In the genomic region with DNA sequence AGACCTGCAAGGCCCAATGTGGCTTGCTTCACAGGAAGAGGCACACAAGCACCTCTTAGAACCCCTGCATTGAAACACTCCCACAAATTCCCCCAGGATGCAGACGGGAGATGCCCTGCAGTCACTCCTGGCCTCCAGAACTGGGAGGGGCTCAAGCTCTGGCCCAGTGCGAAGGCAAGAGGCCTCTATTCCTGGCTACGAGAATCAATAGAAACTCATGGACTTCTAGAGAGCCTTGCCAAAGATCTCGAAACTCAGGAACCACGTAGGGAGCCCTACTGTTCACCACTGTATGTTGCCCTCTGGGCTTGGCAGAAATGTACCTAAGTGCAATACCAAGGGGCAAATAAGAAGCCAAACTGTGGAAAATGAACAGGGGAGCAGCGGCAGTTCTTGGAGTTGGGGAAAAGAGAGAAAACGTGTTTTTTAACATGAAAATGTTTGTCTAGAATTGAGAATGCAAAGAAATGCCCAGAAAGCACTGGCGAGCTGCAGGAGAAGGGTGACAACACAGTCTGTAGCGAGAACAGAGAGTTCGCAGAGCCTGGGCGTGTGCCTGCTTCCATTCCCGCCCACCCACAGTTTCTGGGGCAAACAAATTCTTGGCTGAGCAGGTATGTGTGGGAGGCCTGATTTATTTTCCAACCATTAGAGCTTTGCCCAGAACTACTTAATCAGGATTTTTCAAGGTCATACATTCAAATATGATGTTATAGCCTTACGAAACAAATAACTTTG, we compare ENCODE assay signal across 9 cellular contexts.
DNase-seq lines count a peak whose midpoint lies in the region; ATAC-seq, FAIRE-seq and TF ChIP-seq lines count a peak whose summit lies in the region.
"Had no signal": no experiment of that assay in that cellular context is flagged by ENCODE, and none has a peak within 500 bp of the region (broad histone marks: within the 10 kb centered on the region; RNA-seq: fewer than 3 reads in every experiment).

No MANE protein-coding gene starts in this region.

- no peaks in the 10 kb centered on the region for H3K36me3 ChIP-seq in bronchial epithelial cell (ENCODE audit: control insufficient read depth, insufficient read depth, low read length)
- peaks cover 11 to 55% of the 10 kb centered on the region in 2 experiments for H3K36me3 ChIP-seq in mesenchymal stem cell (ENCODE audit: control insufficient read depth in 1 of 2, insufficient read depth in 2 of 2, low read depth in 1 of 2, low read length in 2 of 2)
- H3K36me3 ChIP-seq in thoracic aorta = peaks cover 7% of the 10 kb centered on the region
- H3K36me3 ChIP-seq in MG63 = no peaks in the 10 kb centered on the region

- H3K27ac ChIP-seq in mesenchymal stem cell (ENCODE audit: low read length, poor library complexity, severe bottlenecking) (no peak overlapping the region), thoracic aorta (peak overlapping the region; percentile 65 to 73)

- peak overlapping the region; percentile 71 for H3K9ac ChIP-seq in mesenchymal stem cell (ENCODE audit: low read length)

- H3K4me2 ChIP-seq in mesenchymal stem cell (ENCODE audit: low read length, poor library complexity, severe bottlenecking) = no peak overlapping the region

- intact Hi-C loops in activated CD8-positive, alpha-beta T cell treated with anti-CD3 and anti-CD28 coated beads for 36 hours (cut with micrococcal nuclease) = loop anchor here (5.0 kb wide), 1 partner anchor 38 kb away; no protein-coding TSS in a partner anchor

- H2BK12ac ChIP-seq in mesenchymal stem cell (ENCODE audit: low read length in 2 of 2) = peak overlapping the region in 1 of 2 experiments; percentile 23

- no peak overlapping the region for H2AFZ ChIP-seq in mesenchymal stem cell (ENCODE audit: low read depth, low read length)

- no peak for DNase-seq in activated CD8-positive, alpha-beta T cell treated with anti-CD3 and anti-CD28 coated beads for 36 hours
- DNase-seq in activated CD8-positive, alpha-beta T cell treated with anti-CD3 and anti-CD28 coated beads, Interleukin-2, amount 10 ng/mL, durations not matched to agents 7 days and 5 days = no peak
- peak; percentile 76 for DNase-seq in bronchial epithelial cell (ENCODE audit: low read depth)
- DNase-seq in mesenchymal stem cell = no peak
- no peak for DNase-seq in thoracic aorta (ENCODE audit: low spot score)
- DNase-seq in MG63 = no peak

- H3K4ac ChIP-seq in mesenchymal stem cell (ENCODE audit: low read depth in 1 of 2, low read length in 2 of 2) = peak overlapping the region in 1 of 2 experiments; percentile 47

- no peak overlapping the region for H4K91ac ChIP-seq in mesenchymal stem cell (ENCODE audit: low read length)

- H3K36me3 Mint-ChIP-seq in activated CD8-positive, alpha-beta T cell treated with anti-CD3 and anti-CD28 coated beads for 36 hours (ENCODE audit: low read depth) = peaks cover 21% of the 10 kb centered on the region
- no peaks in the 10 kb centered on the region for H3K36me3 Mint-ChIP-seq in activated CD8-positive, alpha-beta T cell treated with anti-CD3 and anti-CD28 coated beads, Interleukin-2, amount 10 ng/mL, durations not matched to agents 7 days and 5 days (ENCODE audit: low read depth)

- no peak overlapping the region for H3K4me3 Mint-ChIP-seq in activated CD8-positive, alpha-beta T cell treated with anti-CD3 and anti-CD28 coated beads for 36 hours
- no peak overlapping the region for H3K4me3 Mint-ChIP-seq in activated CD8-positive, alpha-beta T cell treated with anti-CD3 and anti-CD28 coated beads, Interleukin-2, amount 10 ng/mL, durations not matched to agents 7 days and 5 days

- FAIRE-seq in bronchial epithelial cell (lab: Jason Lieb, UNC) = no peak
- FAIRE-seq: endometrium had no signal

- H3K4me1 ChIP-seq in mesenchymal stem cell (ENCODE audit: control insufficient read depth, insufficient read depth, low read depth, low read length) = peaks cover 15% of the 10 kb centered on the region
- H3K4me1 ChIP-seq in thoracic aorta (ENCODE audit: control insufficient read depth in 1 of 2, low read depth in 2 of 2) = peaks cover 63 to 89% of the 10 kb centered on the region in 2 donors

- H3K9me3 ChIP-seq in mesenchymal stem cell (ENCODE audit: control insufficient read depth, low read length) = no peaks in the 10 kb centered on the region
- H3K9me3 ChIP-seq in thoracic aorta = no peaks in the 10 kb centered on the region
- H3K9me3 ChIP-seq in MG63 = no peaks in the 10 kb centered on the region

- no peak overlapping the region for H3K14ac ChIP-seq in mesenchymal stem cell (ENCODE audit: low read length in 2 of 2)

- no peak overlapping the region for H2BK5ac ChIP-seq in mesenchymal stem cell (ENCODE audit: low read depth, low read length, poor library complexity, severe bottlenecking)

- POLR2A ChIA-PET in activated CD8-positive, alpha-beta T cell treated with anti-CD3 and anti-CD28 coated beads for 36 hours (lab: Charles Lee) = interaction anchor here (0.6 to 1.2 kb wide), 7 partner anchors 12 to 82 kb away, joined by 3 to 4 read pairs (median 3); no protein-coding TSS in a partner anchor
- POLR2A ChIA-PET in activated CD8-positive, alpha-beta T cell treated with anti-CD3 and anti-CD28 coated beads, Interleukin-2, amount 10 ng/mL, durations not matched to agents 7 days and 5 days (lab: Charles Lee) = interaction anchor here (0.6 kb wide), 1 partner anchor 27 kb away, joined by 3 read pairs; no protein-coding TSS in a partner anchor

- H3K27me3 Mint-ChIP-seq in activated CD8-positive, alpha-beta T cell treated with anti-CD3 and anti-CD28 coated beads for 36 hours = no peaks in the 10 kb centered on the region
- no peaks in the 10 kb centered on the region for H3K27me3 Mint-ChIP-seq in activated CD8-positive, alpha-beta T cell treated with anti-CD3 and anti-CD28 coated beads, Interleukin-2, amount 10 ng/mL, durations not matched to agents 7 days and 5 days (ENCODE audit: low read depth)

- no peaks in the 10 kb centered on the region for H3K9me3 Mint-ChIP-seq in activated CD8-positive, alpha-beta T cell treated with anti-CD3 and anti-CD28 coated beads for 36 hours
- H3K9me3 Mint-ChIP-seq in activated CD8-positive, alpha-beta T cell treated with anti-CD3 and anti-CD28 coated beads, Interleukin-2, amount 10 ng/mL, durations not matched to agents 7 days and 5 days (ENCODE audit: insufficient read depth) = no peaks in the 10 kb centered on the region

- peak overlapping the region in 1 of 2 experiments; percentile 7 for H3K18ac ChIP-seq in mesenchymal stem cell (ENCODE audit: low read depth in 1 of 2, low read length in 2 of 2)

- CTCF ChIA-PET in activated CD8-positive, alpha-beta T cell treated with anti-CD3 and anti-CD28 coated beads for 36 hours (lab: Charles Lee) = interaction anchor here (1.2 to 4.0 kb wide), 4 partner anchors 12 to 46 kb away, joined by 3 to 53 read pairs (median 16); no protein-coding TSS in a partner anchor
- CTCF ChIA-PET in activated CD8-positive, alpha-beta T cell treated with anti-CD3 and anti-CD28 coated beads, Interleukin-2, amount 10 ng/mL, durations not matched to agents 7 days and 5 days (lab: Charles Lee) = interaction anchor here (0.8 to 5.8 kb wide), 5 partner anchors 9 to 97 kb away, joined by 3 to 31 read pairs (median 13); no protein-coding TSS in a partner anchor

- H2BK120ac ChIP-seq in mesenchymal stem cell (ENCODE audit: low read depth, low read length) = peak overlapping the region; percentile 24

- TF ChIP-seq CTCF in activated CD8-positive, alpha-beta T cell treated with anti-CD3 and anti-CD28 coated beads for 36 hours (IDR thresholded peaks at IDR 0.05) = no peak
- TF ChIP-seq CTCF in bronchial epithelial cell (IDR thresholded peaks at IDR 0.05; ENCODE audit: insufficient read depth, low read length, severe bottlenecking) = no peak
- no peak for TF ChIP-seq CTCF in thoracic aorta (IDR thresholded peaks at IDR 0.05)

- peak overlapping the region; percentile 62 for H2BK15ac ChIP-seq in mesenchymal stem cell (ENCODE audit: low read depth, poor library complexity, severe bottlenecking)

- H3K27me3 ChIP-seq in bronchial epithelial cell (ENCODE audit: control insufficient read depth, insufficient read depth, low read length) (no peaks in the 10 kb centered on the region), mesenchymal stem cell (ENCODE audit: control insufficient read depth in 1 of 2, insufficient read depth in 1 of 2, low read length in 2 of 2) (no peaks in the 10 kb centered on the region), thoracic aorta (replicated peaks; ENCODE audit: insufficient read depth) (no peaks in the 10 kb centered on the region), MG63 (no peaks in the 10 kb centered on the region)

- H3K4me1 Mint-ChIP-seq in activated CD8-positive, alpha-beta T cell treated with anti-CD3 and anti-CD28 coated beads for 36 hours (ENCODE audit: low read depth) = peaks cover 75% of the 10 kb centered on the region
- H3K4me1 Mint-ChIP-seq in activated CD8-positive, alpha-beta T cell treated with anti-CD3 and anti-CD28 coated beads, Interleukin-2, amount 10 ng/mL, durations not matched to agents 7 days and 5 days (ENCODE audit: low read depth) = peaks cover 46% of the 10 kb centered on the region

- H3K4me3 ChIP-seq in bronchial epithelial cell (ENCODE audit: low read depth, low read length) (no peak overlapping the region), mesenchymal stem cell (ENCODE audit: insufficient read depth in 1 of 2, low read depth in 1 of 2, low read length in 2 of 2) (peak overlapping the region in 1 of 2 experiments; percentile 44), thoracic aorta (peak overlapping the region; percentile 50), MG63 (no peak overlapping the region)

- H4K8ac ChIP-seq in mesenchymal stem cell (ENCODE audit: low read length) = no peak overlapping the region

- no peak overlapping the region for H2AK5ac ChIP-seq in mesenchymal stem cell (ENCODE audit: low read length, severe bottlenecking)

- H3K23ac ChIP-seq in mesenchymal stem cell (ENCODE audit: low read length in 2 of 2) = peak overlapping the region in 1 of 2 experiments; percentile 74

- no peak for ATAC-seq in activated CD8-positive, alpha-beta T cell treated with anti-CD3 and anti-CD28 coated beads for 36 hours
- ATAC-seq in activated CD8-positive, alpha-beta T cell treated with anti-CD3 and anti-CD28 coated beads, Interleukin-2, amount 10 ng/mL, durations not matched to agents 7 days and 5 days = no peak
- peak; percentile 45 for ATAC-seq in thoracic aorta (ENCODE audit: insufficient number of reproducible peaks, low FRiP score, low read depth)
- no peak for ATAC-seq in GM18909 (IDR thresholded peaks at IDR 0.05; ENCODE audit: poor library complexity, unreplicated experiment)
- ATAC-seq in GM21360 (IDR thresholded peaks at IDR 0.05; ENCODE audit: unreplicated experiment) = no peak

- WGBS in mesenchymal stem cell = 94% methylated on average over 12 of the region's 13 CpGs

- peak overlapping the region; percentile 85 for H3K27ac Mint-ChIP-seq in activated CD8-positive, alpha-beta T cell treated with anti-CD3 and anti-CD28 coated beads for 36 hours
- no peak overlapping the region for H3K27ac Mint-ChIP-seq in activated CD8-positive, alpha-beta T cell treated with anti-CD3 and anti-CD28 coated beads, Interleukin-2, amount 10 ng/mL, durations not matched to agents 7 days and 5 days

- H3K79me1 ChIP-seq in mesenchymal stem cell (replicated peaks; ENCODE audit: low read length, poor library complexity, severe bottlenecking) = peaks cover 25% of the 10 kb centered on the region
